In genomic region chr9:6412572-6413364, GRCh38 we compare ENCODE assay signal across 1 cellular context.
TF ChIP-seq lines count a peak whose summit lies in the region.

TSS of gene UHRF2 (plus strand) at chr9:6413199. CDS start at chr9:6413491, 292 bp downstream.

TF ChIP-seq in H1, 55 proteins besides CTCF, POLR2A, EP300 and RAD21 (continued from another document):
- TF ChIP-seq POU5F1 (IDR thresholded peaks at IDR 0.05; ENCODE audit: low read depth, low read length), result no peak
- peak; percentile 80 for TF ChIP-seq MAX (IDR thresholded peaks at IDR 0.05)
- TF ChIP-seq BACH1 (IDR thresholded peaks at IDR 0.05; ENCODE audit: low read length), result 0 out of 2 replicates have a peak, but pooled peaks have one; percentile 0
- TF ChIP-seq BRCA1 (IDR thresholded peaks at IDR 0.05; ENCODE audit: low read depth, low read length), result peak; percentile 98
- no peak for TF ChIP-seq RFX5 (IDR thresholded peaks at IDR 0.05; ENCODE audit: borderline replicate concordance, low read depth, low read length)
- TF ChIP-seq JUND (IDR thresholded peaks at IDR 0.05; ENCODE audit: low read length), result no peak
- TF ChIP-seq GTF2F1 (IDR thresholded peaks at IDR 0.05; ENCODE audit: borderline replicate concordance, low read depth, low read length), result peak; percentile 71
- no peak for TF ChIP-seq GABPA (IDR thresholded peaks at IDR 0.05; ENCODE audit: borderline replicate concordance, insufficient read depth, low read length)
- TF ChIP-seq SRF (IDR thresholded peaks at IDR 0.05; ENCODE audit: low read depth, low read length), result no peak
- no peak for TF ChIP-seq ZNF274 (IDR thresholded peaks at IDR 0.05; ENCODE audit: borderline replicate concordance, extremely low read depth, low read length)
- no peak for TF ChIP-seq SUZ12 (IDR thresholded peaks at IDR 0.05; ENCODE audit: low read length)
- no peak for TF ChIP-seq CBX5 (IDR thresholded peaks at IDR 0.05; ENCODE audit: low read depth, low read length)
- TF ChIP-seq KDM4A (IDR thresholded peaks at IDR 0.05; ENCODE audit: low read depth, low read length, severe bottlenecking), result peak; percentile 45
- TF ChIP-seq SP4 (IDR thresholded peaks at IDR 0.05; ENCODE audit: low read length), result no peak; the same call in 1 of the 2 replicates
- 0 out of 4 replicates have a peak, but pooled peaks of 1 of the 2 experiments have one; percentile 45 for TF ChIP-seq SIN3A (conservative IDR thresholded peaks at IDR 0.05 in 1 of 2, IDR thresholded peaks at IDR 0.05 in 1 of 2; ENCODE audit: low read depth in 1 of 2, low read length in 2 of 2)
- no peak for TF ChIP-seq HDAC2 (IDR thresholded peaks at IDR 0.05; ENCODE audit: borderline replicate concordance in 1 of 2, low read depth in 2 of 2, low read length in 2 of 2)
- TF ChIP-seq TEAD4 (IDR thresholded peaks at IDR 0.05; ENCODE audit: low read depth, low read length), result no peak
- peak; percentile 26; the same call in 1 of the 2 replicates for TF ChIP-seq KDM1A (IDR thresholded peaks at IDR 0.05; ENCODE audit: borderline replicate concordance, low read length)
- TF ChIP-seq JUN (IDR thresholded peaks at IDR 0.05; ENCODE audit: low read depth, low read length), result no peak
- TF ChIP-seq SIX5 (IDR thresholded peaks at IDR 0.05; ENCODE audit: low read depth, low read length), result no peak
- peak; percentile 89 for TF ChIP-seq TBP (IDR thresholded peaks at IDR 0.05; ENCODE audit: low read depth, low read length)
- TF ChIP-seq CBX8 (IDR thresholded peaks at IDR 0.05; ENCODE audit: borderline replicate concordance, low read depth, low read length), result no peak
- no peak for TF ChIP-seq ATF2 (IDR thresholded peaks at IDR 0.05; ENCODE audit: low read length)
- peak; percentile 95 for TF ChIP-seq E2F6 (IDR thresholded peaks at IDR 0.05)
- no peak for TF ChIP-seq CTBP2 (IDR thresholded peaks at IDR 0.05; ENCODE audit: borderline replicate concordance, insufficient read depth, insufficient read length, low read length)
- no peak for TF ChIP-seq FOSL1 (IDR thresholded peaks at IDR 0.05; ENCODE audit: insufficient read depth, low read depth, low read length)
- no peak for TF ChIP-seq USF2 (IDR thresholded peaks at IDR 0.05; ENCODE audit: low read length)
- no peak for TF ChIP-seq KDM5A (IDR thresholded peaks at IDR 0.05; ENCODE audit: low read length)
- TF ChIP-seq ASH2L (IDR thresholded peaks at IDR 0.05; ENCODE audit: low read length), result peak; percentile 50
- no peak for TF ChIP-seq SAP30 (IDR thresholded peaks at IDR 0.05; ENCODE audit: insufficient read depth, insufficient replicate concordance, low read length)
- no peak for TF ChIP-seq RNF2 (IDR thresholded peaks at IDR 0.05; ENCODE audit: borderline replicate concordance, low read depth, low read length, missing control alignments, poor library complexity, severe bottlenecking)
- TF ChIP-seq SP2 (IDR thresholded peaks at IDR 0.05; ENCODE audit: low read length), result no peak
- no peak for TF ChIP-seq BCL11A (IDR thresholded peaks at IDR 0.05; ENCODE audit: low read depth in 2 of 2, low read length in 2 of 2)
- peak; percentile 34 for TF ChIP-seq SP1 (IDR thresholded peaks at IDR 0.05; ENCODE audit: low read depth, low read length)
- TF ChIP-seq SIRT6 (IDR thresholded peaks at IDR 0.05; ENCODE audit: low read length), result no peak
- TF ChIP-seq NRF1 (IDR thresholded peaks at IDR 0.05; ENCODE audit: low read depth, low read length), result no peak
- peak; percentile 12; the same call in 1 of the 2 replicates for TF ChIP-seq CREB1 (IDR thresholded peaks at IDR 0.05)
- TF ChIP-seq TAF7 (optimal IDR thresholded peaks at IDR 0.05; ENCODE audit: borderline replicate concordance, low read depth, low read length), result peak; percentile 83
- no peak for TF ChIP-seq RXRA (IDR thresholded peaks at IDR 0.05; ENCODE audit: insufficient read depth, low read depth, low read length)
- TF ChIP-seq EGR1 (IDR thresholded peaks at IDR 0.05; ENCODE audit: borderline replicate concordance, low read depth, low read length), result peak; percentile 45; the same call in 1 of the 2 replicates
- peak; percentile 80 for TF ChIP-seq PHF8 (conservative IDR thresholded peaks at IDR 0.05; ENCODE audit: low read depth, low read length)
- peak; percentile 60 for TF ChIP-seq RBBP5 (IDR thresholded peaks at IDR 0.05; ENCODE audit: borderline replicate concordance, low read depth, low read length)
- TF ChIP-seq CHD7 (IDR thresholded peaks at IDR 0.05; ENCODE audit: insufficient replicate concordance, low read length), result no peak
- TF ChIP-seq CEBPB (IDR thresholded peaks at IDR 0.05; ENCODE audit: low read depth, low read length), result no peak
- TF ChIP-seq CHD1 (IDR thresholded peaks at IDR 0.05; ENCODE audit: low read depth, low read length), result no peak
- peak; percentile 89; the same call in 1 of the 2 replicates for TF ChIP-seq TCF12 (IDR thresholded peaks at IDR 0.05; ENCODE audit: low read depth, low read length)
- peak; percentile 84 for TF ChIP-seq TAF1 (IDR thresholded peaks at IDR 0.05; ENCODE audit: low read depth, low read length)
